8 cellular contexts compared by ENCODE assay signal in genomic region chr18:51195086-51195601, GRCh38. TPM values are rescaled to one million over a fixed set of nuclear protein-coding genes. Genes with fewer than 3 reads are reported as not detected.
A peak's percentile ranks its signal among the peaks of the same experiment; 100 is the strongest.
DNase-seq lines count a peak whose midpoint lies in the region; ATAC-seq and TF ChIP-seq lines count a peak whose summit lies in the region.

No MANE protein-coding gene starts in this region.

- H3K9ac ChIP-seq in DND-41 (ENCODE audit: low read depth, low read length) (peak overlapping the region; percentile 87), endocrine pancreas (ENCODE audit: control insufficient read depth, insufficient read depth, low read length) (peak overlapping the region; percentile 95)

- H3K4me3 ChIP-seq in DND-41 (ENCODE audit: low read depth in 1 of 2, low read length in 2 of 2) (peak overlapping the region; percentile 73 to 93), endocrine pancreas (ENCODE audit: control insufficient read depth, insufficient read depth, low read length) (peak overlapping the region; percentile 95), ovary (peak overlapping the region; percentile 94)

- TF ChIP-seq EP300 in ovary (IDR thresholded peaks at IDR 0.05) = no peak

- H3K27ac ChIP-seq in DND-41 (ENCODE audit: low read length) = peak overlapping the region; percentile 90
- H3K27ac ChIP-seq in ovary = peak overlapping the region; percentile 22 to 32

- peaks cover 26% of the 10 kb centered on the region for H3K36me3 ChIP-seq in DND-41 (ENCODE audit: insufficient read depth, low read length)
- no peaks in the 10 kb centered on the region for H3K36me3 ChIP-seq in endocrine pancreas (ENCODE audit: control insufficient read depth, insufficient read depth, low read length)
- no peaks in the 10 kb centered on the region for H3K36me3 ChIP-seq in ovary

- H3K4me1 ChIP-seq in DND-41 (ENCODE audit: insufficient read depth, low read length) (peaks cover 49% of the 10 kb centered on the region), endocrine pancreas (ENCODE audit: control insufficient read depth, insufficient read depth, low read length) (peaks cover 38% of the 10 kb centered on the region), ovary (ENCODE audit: insufficient read depth) (peaks cover 11% of the 10 kb centered on the region)

- TF ChIP-seq CTCF in DND-41 (IDR thresholded peaks at IDR 0.05; ENCODE audit: borderline replicate concordance, extremely low read depth, low read length, poor library complexity, severe bottlenecking) (no peak), ovary (IDR thresholded peaks at IDR 0.05) (no peak)

- WGBS in ovary, 3 donors = 5 to 14% (median 10%) methylated on average over 6 of the region's 6 CpGs

- peaks cover 54% of the 10 kb centered on the region for H4K20me1 ChIP-seq in DND-41 (ENCODE audit: insufficient read depth, low read length)

- DNase-seq in DND-41 (no peak), NCI-H774 (lab: John Stamatoyannopoulos, UW) (peak; percentile 50), ovary (no peak), foreskin melanocyte (no peak), NCI-H82 (lab: John Stamatoyannopoulos, UW) (no peak)

- TF ChIP-seq POLR2A in ovary (IDR thresholded peaks at IDR 0.05) = no peak

- H3K27me3 ChIP-seq in DND-41 (ENCODE audit: insufficient read depth, low read length, poor library complexity) (peaks cover 3% of the 10 kb centered on the region), endocrine pancreas (ENCODE audit: control insufficient read depth, insufficient read depth, low read length) (no peaks in the 10 kb centered on the region), ovary (no peaks in the 10 kb centered on the region)

- H3K4me2 ChIP-seq in DND-41 (ENCODE audit: insufficient read depth, low read length) = peak overlapping the region; percentile 88

- peaks cover 68% of the 10 kb centered on the region for H3K79me2 ChIP-seq in DND-41 (ENCODE audit: insufficient read depth, low read length)

- intact Hi-C loops in ovary (cut with DNase I) = loop anchor here in 2 of 4 donors (5.0 to 10.0 kb wide), 3 partner anchors 160 to 928 kb away; partner anchors contain the start of genes SMAD4 (in 2 of the 2) and CFAP53 (in 1 of the 2)

- no peaks in the 10 kb centered on the region for H3K9me3 ChIP-seq in DND-41 (ENCODE audit: insufficient read depth, low read length, severe bottlenecking)
- H3K9me3 ChIP-seq in endocrine pancreas (ENCODE audit: control insufficient read depth, low read length) = no peaks in the 10 kb centered on the region
- no peaks in the 10 kb centered on the region for H3K9me3 ChIP-seq in ovary

- H2AFZ ChIP-seq in DND-41 (ENCODE audit: low read depth, low read length) = peak overlapping the region; percentile 57; the same call in 1 of the 2 replicates

- peak; percentile 0; the same call in 2 of the 3 replicates for ATAC-seq in DND-41 (ENCODE audit: insufficient read depth, low read depth)
- no peak for ATAC-seq in GM18873 (IDR thresholded peaks at IDR 0.05; ENCODE audit: low FRiP score, unreplicated experiment)
- no peak for ATAC-seq in HG03039 (IDR thresholded peaks at IDR 0.05; ENCODE audit: unreplicated experiment)

RNA-seq across cellular contexts. Expression of gene MEX3C, which starts 2.3 kb away (rescaled TPM):
- total RNA-seq in ovary = 10 to 100 TPM; 21.6 to 47.4 (median 33.0) TPM
- 10 to 100 TPM; 18.1 to 40.5 TPM for polyA plus RNA-seq in ovary
